In genomic region chr6:106509420-106510089, GRCh38 we compare ENCODE assay signal across 10 cellular contexts.
DNase-seq lines count a peak whose midpoint lies in the region; ATAC-seq, FAIRE-seq and TF ChIP-seq lines count a peak whose summit lies in the region.
"Had no signal": no experiment of that assay in that cellular context is flagged by ENCODE, and none has a peak within 500 bp of the region (broad histone marks: within the 10 kb centered on the region; RNA-seq: fewer than 3 reads in every experiment).

No MANE protein-coding gene starts in this region.

- no peaks in the 10 kb centered on the region for H3K27me3 ChIP-seq in ACC112 (ENCODE audit: insufficient read depth, low read length)
- H3K27me3 ChIP-seq in adipocyte (replicated peaks; ENCODE audit: control insufficient read depth, insufficient read depth, low read length), result no peaks in the 10 kb centered on the region
- H3K27me3 ChIP-seq in lower lobe of right lung (ENCODE audit: low read depth), result peaks cover 5% of the 10 kb centered on the region
- H3K27me3 ChIP-seq: SJSA1 had no signal

- H3K4me3 ChIP-seq in ACC112 (ENCODE audit: low read depth, low read length), result peak overlapping the region; percentile 86
- H3K4me3 ChIP-seq in adipocyte (ENCODE audit: low read length), result peak overlapping the region; percentile 88
- peak overlapping the region; percentile 84 for H3K4me3 ChIP-seq in lower lobe of right lung

- FAIRE-seq in frontal cortex (lab: Jason Lieb, UNC), result no peak

- H2AFZ ChIP-seq in ACC112 (ENCODE audit: low read length, unreplicated experiment), result no peak overlapping the region

- no peak overlapping the region for H3K27ac ChIP-seq in ACC112 (ENCODE audit: low read depth, low read length)
- no peak overlapping the region for H3K27ac ChIP-seq in lower lobe of right lung
- H3K27ac ChIP-seq: SJSA1 had no signal

- no peaks in the 10 kb centered on the region for H3K9me3 ChIP-seq in adipocyte (ENCODE audit: control insufficient read depth, low read length)
- no peaks in the 10 kb centered on the region for H3K9me3 ChIP-seq in lower lobe of right lung
- H3K9me3 ChIP-seq: SJSA1 had no signal

- peaks cover 6% of the 10 kb centered on the region for H3K4me1 ChIP-seq in ACC112 (ENCODE audit: control insufficient read depth, insufficient read depth, low read length, unreplicated experiment)
- H3K4me1 ChIP-seq in adipocyte (ENCODE audit: control insufficient read depth, insufficient read depth, low read length), result peaks cover 39% of the 10 kb centered on the region
- H3K4me1 ChIP-seq in lower lobe of right lung, result peaks cover 42% of the 10 kb centered on the region

- H3K79me2 ChIP-seq in ACC112 (ENCODE audit: control insufficient read depth, insufficient read depth, low read length, unreplicated experiment), result peaks cover 20% of the 10 kb centered on the region

- no peak for TF ChIP-seq CTCF in lower lobe of right lung (IDR thresholded peaks at IDR 0.05)

- H3K9ac ChIP-seq in adipocyte (ENCODE audit: low read length), result no peak overlapping the region

- H3K36me3 ChIP-seq in ACC112 (ENCODE audit: insufficient read depth, low read length) (no peaks in the 10 kb centered on the region), adipocyte (ENCODE audit: control insufficient read depth, insufficient read depth, low read length, severe bottlenecking) (no peaks in the 10 kb centered on the region), lower lobe of right lung (no peaks in the 10 kb centered on the region)

- intact Hi-C loops in lower lobe of right lung (cut with DNase I), result no loop called here

- ATAC-seq in lower lobe of right lung (no peak), HG02970 (IDR thresholded peaks at IDR 0.05; ENCODE audit: low FRiP score, unreplicated experiment) (no peak), GM21825 (IDR thresholded peaks at IDR 0.05; ENCODE audit: unreplicated experiment) (no peak)
- ATAC-seq: left lobe of liver had no signal

- DNase-seq in HCEC 1CT, result peak; percentile 76
- DNase-seq in adipocyte (ENCODE audit: low read depth), result no peak
- DNase-seq in lower lobe of right lung, result no peak
- DNase-seq in NCI-H2029 (lab: John Stamatoyannopoulos, UW), result no peak
- DNase-seq in frontal cortex (ENCODE audit: low spot score in 2 of 2), result no peak
